In the genomic region with DNA sequence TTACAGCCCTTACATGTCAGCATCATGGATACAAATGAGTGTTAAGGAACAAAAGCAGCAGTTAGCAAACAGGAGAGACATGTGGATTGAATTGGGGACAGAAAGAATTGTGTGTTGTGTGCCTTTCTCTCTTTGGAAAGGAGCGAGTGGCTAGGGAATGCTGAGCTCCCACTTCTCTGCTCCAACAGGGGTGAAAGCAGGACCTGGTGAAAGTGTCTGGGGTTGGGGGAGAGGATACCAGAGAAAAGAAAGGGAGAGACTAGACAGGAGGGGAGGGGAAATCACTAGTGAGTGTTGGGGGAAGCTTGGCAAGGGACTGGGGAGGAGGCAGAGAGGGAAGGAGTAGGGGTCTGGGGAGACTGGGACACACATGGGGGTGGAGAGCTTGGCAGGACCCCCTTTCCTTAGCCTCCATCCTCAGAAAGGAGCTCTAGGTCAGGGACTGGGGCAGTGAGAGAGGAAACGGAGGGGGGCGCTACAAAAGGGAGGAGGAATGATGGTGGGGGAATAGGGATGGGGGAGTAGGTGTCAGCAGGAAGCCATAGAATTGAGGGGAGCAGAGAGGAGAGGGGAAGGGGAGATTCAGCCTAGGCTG, we compare ENCODE assay signal across 11 cellular contexts. TPM values are rescaled to one million over a fixed set of nuclear protein-coding genes. Genes with fewer than 3 reads are reported as not detected.
DNase-seq lines count a peak whose midpoint lies in the region; ATAC-seq, FAIRE-seq and TF ChIP-seq lines count a peak whose summit lies in the region.
"Had no signal": no experiment of that assay in that cellular context is flagged by ENCODE, and none has a peak within 500 bp of the region (broad histone marks: within the 10 kb centered on the region; RNA-seq: fewer than 3 reads in every experiment).

No MANE protein-coding gene starts in this region.

- H3K4ac ChIP-seq in H9 (ENCODE audit: low read depth, low read length), result no peak overlapping the region

- H3K9me3 ChIP-seq in H9 (ENCODE audit: control insufficient read depth, low read depth, low read length), result no peaks in the 10 kb centered on the region
- no peaks in the 10 kb centered on the region for H3K9me3 ChIP-seq in keratinocyte (ENCODE audit: control insufficient read depth, low read depth, low read length)
- no peaks in the 10 kb centered on the region for H3K9me3 ChIP-seq in smooth muscle cell (replicated peaks; ENCODE audit: low read depth)

- ATAC-seq in GM18517 (IDR thresholded peaks at IDR 0.05; ENCODE audit: unreplicated experiment) (no peak), HG02759 (IDR thresholded peaks at IDR 0.05; ENCODE audit: unreplicated experiment) (no peak)

- H3F3A ChIP-seq in smooth muscle cell (ENCODE audit: low read depth), result peaks cover 20% of the 10 kb centered on the region

- peaks cover 10% of the 10 kb centered on the region for H3K27me3 Mint-ChIP-seq in H9 (ENCODE audit: low read depth)
- peaks cover 9% of the 10 kb centered on the region for H3K27me3 Mint-ChIP-seq in brain

- H3K18ac ChIP-seq in H9 (ENCODE audit: insufficient read length, low read depth, low read length), result no peak overlapping the region

- dilution Hi-C loops in keratinocyte (cut with MboI; ENCODE audit: extremely low pct_ligation_motif_present, low sequenced_read_pairs), result no loop called here

- peak overlapping the region; percentile 53; the same call in 1 of the 2 replicates for H3K14ac ChIP-seq in H9 (ENCODE audit: insufficient read depth, low read length)

- H3K27ac ChIP-seq in H9 (ENCODE audit: insufficient read length, low read depth, low read length) (no peak overlapping the region), keratinocyte (ENCODE audit: control insufficient read depth, insufficient read depth, low read length) (no peak overlapping the region), smooth muscle cell (ENCODE audit: low read depth) (peak overlapping the region; percentile 72)

- no peak overlapping the region for H4K5ac ChIP-seq in H9 (ENCODE audit: insufficient read length, low read depth, low read length)

- H3K4me3 Mint-ChIP-seq in H9 (peak overlapping the region in 1 of 2 experiments; percentile 96; a peak in 3 of 5 replicates), brain (peak overlapping the region; percentile 87 to 93 (median 90))

- TF ChIP-seq CTCF in H9 (conservative IDR thresholded peaks at IDR 0.05) (0 out of 3 replicates have a peak, but pooled peaks have one; percentile 10), brain (conservative IDR thresholded peaks at IDR 0.05) (no peak), keratinocyte (optimal IDR thresholded peaks at IDR 0.05 in 1 of 3, IDR thresholded peaks at IDR 0.05 in 1 of 3, conservative IDR thresholded peaks at IDR 0.05 in 1 of 3; ENCODE audit: extremely low read depth in 1 of 3, insufficient read depth in 2 of 3, low read length in 3 of 3) (no peak), smooth muscle cell (IDR thresholded peaks at IDR 0.05; ENCODE audit: borderline replicate concordance, insufficient read depth, poor library complexity, severe bottlenecking) (no peak)

- H3K9me3 Mint-ChIP-seq in H9, result peaks cover 0 to 2% of the 10 kb centered on the region in 2 experiments; a peak in 1 of 5 replicates
- no peaks in the 10 kb centered on the region for H3K9me3 Mint-ChIP-seq in brain

- no peak overlapping the region for H2BK5ac ChIP-seq in H9 (ENCODE audit: insufficient read length, low read length)

- no peak overlapping the region for H4K8ac ChIP-seq in H9 (replicated peaks; ENCODE audit: insufficient read length, low read depth, low read length)

- no peak overlapping the region for H2BK12ac ChIP-seq in H9 (ENCODE audit: insufficient read length, low read depth, low read length)

- H2BK120ac ChIP-seq in H9 (ENCODE audit: low read depth, low read length, poor library complexity, severe bottlenecking), result no peak overlapping the region

- H3K4me2 ChIP-seq in H9 (ENCODE audit: insufficient read depth, insufficient read length, low read length) (peak overlapping the region; percentile 39), keratinocyte (ENCODE audit: control insufficient read depth, extremely low read depth, insufficient read depth, low read depth, low read length) (peak overlapping the region; percentile 78), smooth muscle cell (peak overlapping the region; percentile 99)

- WGBS in H9 (ENCODE audit: extremely low coverage, insufficient read length, low lambda C conversion rate), result no CpG with 5 or more reads among the region's 3 CpGs
- WGBS in smooth muscle cell (ENCODE audit: low lambda C conversion rate), result 35% methylated on average over 1 of the region's 3 CpGs

- peaks cover 26% of the 10 kb centered on the region; the same call in 1 of the 2 replicates for H3K79me2 ChIP-seq in H9 (ENCODE audit: insufficient read depth, low read length)
- H3K79me2 ChIP-seq in keratinocyte (ENCODE audit: control insufficient read depth, insufficient read depth, low read length), result peaks cover 74% of the 10 kb centered on the region
- H3K79me2 ChIP-seq in smooth muscle cell (ENCODE audit: low read depth), result peaks cover 76% of the 10 kb centered on the region

- H3K4me1 ChIP-seq in H9 (ENCODE audit: insufficient read depth, low read length), result peaks cover 14% of the 10 kb centered on the region; the same call in 1 of the 2 replicates
- H3K4me1 ChIP-seq in keratinocyte (ENCODE audit: control insufficient read depth, extremely low read depth, insufficient read depth, low read length), result peaks cover 43% of the 10 kb centered on the region
- peaks cover 41% of the 10 kb centered on the region for H3K4me1 ChIP-seq in smooth muscle cell (ENCODE audit: low read depth)

- no peak overlapping the region for H3K9ac ChIP-seq in H9 (ENCODE audit: extremely low read depth, insufficient read length, low read length)
- peak overlapping the region; percentile 6 for H3K9ac ChIP-seq in keratinocyte (ENCODE audit: control insufficient read depth, extremely low read depth, insufficient read depth, low read length)
- H3K9ac ChIP-seq in smooth muscle cell (ENCODE audit: low read depth), result peak overlapping the region; percentile 90

- H3K23me2 ChIP-seq in H9 (ENCODE audit: insufficient read length, low read depth, low read length, poor library complexity, severe bottlenecking), result peaks cover 9% of the 10 kb centered on the region

- H3K4me1 Mint-ChIP-seq in H9, result peaks cover 28 to 57% of the 10 kb centered on the region in 2 experiments
- H3K4me1 Mint-ChIP-seq in brain, result peaks cover 72% of the 10 kb centered on the region

- no peak overlapping the region for H2BK20ac ChIP-seq in H9 (ENCODE audit: low read depth, low read length, poor library complexity, severe bottlenecking)

- no peak overlapping the region for H3K56ac ChIP-seq in H9 (ENCODE audit: insufficient read length, low read depth, low read length)

- H3K79me1 ChIP-seq in H9 (ENCODE audit: insufficient read depth, low read depth, low read length, poor library complexity, severe bottlenecking), result no peaks in the 10 kb centered on the region

- peak overlapping the region; percentile 83 to 89 (median 89) for H3K4me3 ChIP-seq in keratinocyte (ENCODE audit: control insufficient read depth in 2 of 3, extremely low read depth in 1 of 3, insufficient read depth in 2 of 3, low read depth in 1 of 3, low read length in 3 of 3)
- H3K4me3 ChIP-seq in smooth muscle cell, result peak overlapping the region; percentile 100

- H3T11ph ChIP-seq in H9 (ENCODE audit: low read length), result no peak overlapping the region

- H4K20me1 ChIP-seq in H9 (ENCODE audit: control insufficient read depth, insufficient read depth, insufficient read length) (no peaks in the 10 kb centered on the region), keratinocyte (ENCODE audit: control insufficient read depth, extremely low read depth, insufficient read depth, low read length) (no peaks in the 10 kb centered on the region), smooth muscle cell (ENCODE audit: low read depth) (peaks cover 53% of the 10 kb centered on the region)

- peak; percentile 51 for FAIRE-seq in keratinocyte (lab: Jason Lieb, UNC)
- FAIRE-seq: GM12892 had no signal

- DNase-seq in H9 (no peak), keratinocyte (ENCODE audit: low read depth, low spot score) (no peak), smooth muscle cell (lab: John Stamatoyannopoulos, UW; ENCODE audit: unreplicated experiment) (no peak), Kasumi-1 (lab: John Stamatoyannopoulos, UW) (no peak)
- no peak for DNase-seq in stimulated activated CD4-positive, alpha-beta T cell treated with anti-CD3 and anti-CD28 coated beads, Interleukin-12 subunit alpha, Interleukin-12 subunit beta, amount 100 ng/mL, for 4 hours
- DNase-seq: occipital lobe, SW 1271 had no signal

- H3K27ac Mint-ChIP-seq in H9, result peak overlapping the region; percentile 46 to 83 (median 70); a peak in 5 of 7 replicates
- H3K27ac Mint-ChIP-seq in brain, result peak overlapping the region; percentile 96 to 97 (median 97)

- no peak overlapping the region for H2AK5ac ChIP-seq in H9 (ENCODE audit: insufficient read length, low read length)

- H4K91ac ChIP-seq in H9 (ENCODE audit: insufficient read length, low read depth, low read length), result no peak overlapping the region

- H3K23ac ChIP-seq in H9 (ENCODE audit: insufficient read length, low read depth, low read length), result no peak overlapping the region

- peaks cover 4 to 7% of the 10 kb centered on the region in 2 experiments for H3K36me3 ChIP-seq in keratinocyte (ENCODE audit: control insufficient read depth in 2 of 2, extremely low read depth in 1 of 2, insufficient read depth in 2 of 2, low read length in 2 of 2)
- H3K36me3 ChIP-seq in smooth muscle cell (ENCODE audit: low read depth), result no peaks in the 10 kb centered on the region

- H2AFZ ChIP-seq in H9 (ENCODE audit: low read length) (no peak overlapping the region), keratinocyte (ENCODE audit: control insufficient read depth, low read length) (no peak overlapping the region), smooth muscle cell (ENCODE audit: low read depth) (no peak overlapping the region)

- 0 out of 7 replicates have a peak, but pooled peaks cover 0 to 2% (median 0%) of the 10 kb centered on the region in 3 experiments for H3K36me3 Mint-ChIP-seq in H9 (ENCODE audit: insufficient read depth in 1 of 3, low read depth in 3 of 3)
- H3K36me3 Mint-ChIP-seq in brain, result no peaks in the 10 kb centered on the region

- no peaks in the 10 kb centered on the region for H3K27me3 ChIP-seq in H9 (ENCODE audit: insufficient read depth, low read length)
- H3K27me3 ChIP-seq in keratinocyte (ENCODE audit: control insufficient read depth, extremely low read depth, insufficient read depth, low read length), result no peaks in the 10 kb centered on the region
- no peaks in the 10 kb centered on the region for H3K27me3 ChIP-seq in smooth muscle cell (ENCODE audit: low read depth)

- H3K9me1 ChIP-seq in keratinocyte (ENCODE audit: control insufficient read depth, extremely low read depth, insufficient read depth, low read length), result no peaks in the 10 kb centered on the region

- no peak overlapping the region for H2BK15ac ChIP-seq in H9 (ENCODE audit: low read depth, low read length)

RNA-seq across cellular contexts. Expression of gene KIRREL1, which starts 2.2 kb away (rescaled TPM):
- 29.9 and 30.5 TPM in 2 replicates for total RNA-seq in H9 (2021)
- 4.0 TPM for polyA plus RNA-seq in brain (ENCODE audit: insufficient read depth, low read depth, low replicate concordance)
- 18.3 to 29.8 TPM (median 19.7 TPM) in 3 replicates for polyA plus RNA-seq in keratinocyte
- polyA plus RNA-seq in keratinocyte (2011; ENCODE audit: low read depth), result 2.7 TPM
- polyA plus RNA-seq in keratinocyte (2011; cell fraction: cytosol; rRNA removed), result 11.1 and 14.7 TPM in 2 replicates
- polyA plus RNA-seq in keratinocyte (2011; cell fraction: nucleus; rRNA removed), result 65.2 and 75.4 TPM in 2 replicates
- polyA plus RNA-seq in keratinocyte (2012; ENCODE audit: low replicate concordance), result 11.5 and 45.7 TPM in 2 replicates
- polyA minus RNA-seq in keratinocyte, result 47.6 to 153 TPM (median 54.8 TPM) in 3 replicates
- polyA minus RNA-seq in keratinocyte (2011; cell fraction: cytosol; rRNA and poly(A)+ RNA removed), result 39.5 TPM
- polyA minus RNA-seq in keratinocyte (2011; cell fraction: nucleus; rRNA and poly(A)+ RNA removed), result 101 and 135 TPM in 2 replicates
- total RNA-seq in smooth muscle cell, result 58.4 and 66.6 TPM in 2 replicates
- polyA plus RNA-seq in smooth muscle cell, result 40.9 and 41.2 TPM in 2 replicates

Comparison
In these comparisons a context has a peak if more than half of its experiments do, and no peak if none do; other contexts are left out.
1. H3K4me2 ChIP-seq: peak in every context shown above with its lines; median percentile 99 in smooth muscle cell; 78 in keratinocyte; 39 in H9.